In the genomic region with DNA sequence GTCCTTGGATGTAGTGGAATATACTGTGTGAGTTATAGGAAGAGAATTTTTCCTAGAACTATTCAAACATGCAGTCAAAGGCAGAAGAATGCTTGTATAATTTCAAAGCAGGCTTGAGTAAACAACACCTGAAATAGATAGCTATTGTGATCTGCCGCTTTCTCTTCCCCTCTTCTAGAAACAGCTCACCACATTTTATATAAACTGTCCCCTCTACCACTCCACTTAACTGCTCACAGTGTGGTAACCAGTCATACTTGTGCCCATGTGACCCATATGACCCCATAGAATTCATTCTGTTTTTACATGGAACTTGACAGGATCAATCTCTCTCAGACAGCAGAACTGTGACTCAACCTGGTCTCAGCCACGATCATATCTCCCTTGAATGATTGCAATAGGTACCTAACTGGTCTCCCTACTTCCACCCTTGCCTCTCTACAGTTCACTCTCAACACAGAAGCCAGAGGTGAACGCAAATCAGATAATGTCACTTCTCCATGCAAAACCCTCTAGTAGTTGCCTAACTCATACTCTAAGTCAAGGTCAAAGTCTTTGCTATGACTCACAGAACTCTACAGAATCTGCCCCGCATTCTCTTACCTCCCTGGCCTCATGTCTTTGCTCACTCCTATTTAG, we compare ENCODE assay signal across 1 cellular context.
TF ChIP-seq lines count a peak whose summit lies in the region.

No MANE protein-coding gene starts in this region.

TF ChIP-seq in A549, 52 proteins besides CTCF, POLR2A, EP300 and RAD21 (continued from another document):
- TF ChIP-seq ESRRA (IDR thresholded peaks at IDR 0.05; ENCODE audit: borderline replicate concordance, low read length), result 0 out of 2 replicates have a peak, but pooled peaks have one; percentile 52
- peak; percentile 61 for TF ChIP-seq GATA3 (IDR thresholded peaks at IDR 0.05; ENCODE audit: borderline replicate concordance)
- no peak for TF ChIP-seq RCOR1 (IDR thresholded peaks at IDR 0.05; ENCODE audit: low read depth, low read length)
- TF ChIP-seq KDM1A (IDR thresholded peaks at IDR 0.05; ENCODE audit: low read depth), result no peak
- TF ChIP-seq, protein P1, sequence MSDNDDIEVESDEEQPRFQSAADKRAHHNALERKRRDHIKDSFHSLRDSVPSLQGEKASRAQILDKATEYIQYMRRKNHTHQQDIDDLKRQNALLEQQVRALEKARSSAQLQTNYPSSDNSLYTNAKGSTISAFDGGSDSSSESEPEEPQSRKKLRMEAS (IDR thresholded peaks at IDR 0.05), result 0 out of 2 replicates have a peak, but pooled peaks have one; percentile 17
